30 cellular contexts compared by ENCODE assay signal in the genomic region with DNA sequence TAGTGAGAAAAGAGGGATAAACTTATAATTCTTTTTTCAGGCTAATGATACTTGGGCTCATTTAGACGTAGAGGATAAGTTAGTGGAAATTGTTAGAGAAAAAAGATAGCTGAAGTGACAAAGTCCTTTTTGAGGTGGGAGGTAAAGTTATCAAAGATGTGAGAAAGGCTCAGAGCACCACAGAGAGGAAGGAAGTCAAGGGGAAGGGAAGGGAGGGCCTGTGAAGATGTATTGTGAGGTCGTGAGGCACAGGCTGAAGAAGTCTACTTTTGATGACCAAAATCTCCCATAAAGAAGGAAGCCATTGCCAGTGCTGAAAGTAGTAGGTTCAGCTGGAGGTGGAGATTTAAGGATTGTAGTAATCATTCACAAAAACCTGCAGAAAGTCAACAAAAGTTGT. TPM values are rescaled to one million over a fixed set of nuclear protein-coding genes. Genes with fewer than 3 reads are reported as not detected.
DNase-seq lines count a peak whose midpoint lies in the region; ATAC-seq and TF ChIP-seq lines count a peak whose summit lies in the region.
"Had no signal": no experiment of that assay in that cellular context is flagged by ENCODE, and none has a peak within 500 bp of the region (broad histone marks: within the 10 kb centered on the region; RNA-seq: fewer than 3 reads in every experiment).

No MANE protein-coding gene starts in this region.

- no peaks in the 10 kb centered on the region for H3K27me3 ChIP-seq in upper lobe of right lung
- H3K27me3 ChIP-seq: esophagus squamous epithelium, gastrocnemius medialis, right lobe of liver had no signal

- peak overlapping the region; percentile 1 for H3K4me3 Mint-ChIP-seq in activated naive CD8-positive, alpha-beta T cell
- no peak overlapping the region for H3K4me3 Mint-ChIP-seq in activated naive CD8-positive, alpha-beta T cell treated with anti-CD3 and anti-CD28 coated beads, Interleukin-2, amount 50 U/mL, for 24 hours
- H3K4me3 Mint-ChIP-seq in central memory CD8-positive, alpha-beta T cell = peak overlapping the region; percentile 42
- H3K4me3 Mint-ChIP-seq: dendritic cell treated with granulocyte-macrophage colony-stimulating factor and Interleukin-4, amounts not matched to agents 40 ng/mL and 50 ng/mL, for 4 days; H9; IgD-negative memory B cell; stimulated activated naive B cell treated with anti-CD40 and anti-IgM and Interleukin-4, amounts not matched to agents 10 μg/mL and 1 μg/mL and 100 μg/mL, for 72 hours had no signal

- TF ChIP-seq CTCF in upper lobe of right lung (IDR thresholded peaks at IDR 0.05) = no peak

- no peak overlapping the region for H3K4me3 ChIP-seq in upper lobe of right lung
- H3K4me3 ChIP-seq: esophagus squamous epithelium, gastrocnemius medialis, PC-9, right lobe of liver had no signal

- intact Hi-C loops in upper lobe of right lung (cut with DNase I) = no loop called here

- no peaks in the 10 kb centered on the region; the same call in 1 of the 2 replicates for H3K36me3 ChIP-seq in KOPT-K1 (ENCODE audit: insufficient read depth, low read length)
- no peaks in the 10 kb centered on the region for H3K36me3 ChIP-seq in upper lobe of right lung
- H3K36me3 ChIP-seq: esophagus squamous epithelium, gastrocnemius medialis, right lobe of liver had no signal

- H3K4me1 ChIP-seq in upper lobe of right lung = no peaks in the 10 kb centered on the region
- H3K4me1 ChIP-seq: esophagus squamous epithelium, gastrocnemius medialis, right lobe of liver had no signal

- H3K27ac Mint-ChIP-seq in activated naive CD8-positive, alpha-beta T cell = peak overlapping the region; percentile 31
- H3K27ac Mint-ChIP-seq in activated naive CD8-positive, alpha-beta T cell treated with anti-CD3 and anti-CD28 coated beads, Interleukin-2, amount 50 U/mL, for 24 hours = no peak overlapping the region
- H3K27ac Mint-ChIP-seq in central memory CD8-positive, alpha-beta T cell (ENCODE audit: low read depth) = peak overlapping the region; percentile 80
- H3K27ac Mint-ChIP-seq: dendritic cell treated with granulocyte-macrophage colony-stimulating factor and Interleukin-4, amounts not matched to agents 40 ng/mL and 50 ng/mL, for 4 days; H9; IgD-negative memory B cell; progenitor cell of endocrine pancreas; stimulated activated naive B cell treated with anti-CD40 and anti-IgM and Interleukin-4, amounts not matched to agents 10 μg/mL and 1 μg/mL and 100 μg/mL, for 72 hours had no signal

- H3K36me3 Mint-ChIP-seq in activated naive CD8-positive, alpha-beta T cell = no peaks in the 10 kb centered on the region
- H3K36me3 Mint-ChIP-seq in activated naive CD8-positive, alpha-beta T cell treated with anti-CD3 and anti-CD28 coated beads, Interleukin-2, amount 50 U/mL, for 24 hours (ENCODE audit: low read depth) = peaks cover 1% of the 10 kb centered on the region
- no peaks in the 10 kb centered on the region for H3K36me3 Mint-ChIP-seq in central memory CD8-positive, alpha-beta T cell (ENCODE audit: insufficient read depth)
- H3K36me3 Mint-ChIP-seq: IgD-negative memory B cell; stimulated activated naive B cell treated with anti-CD40 and anti-IgM and Interleukin-4, amounts not matched to agents 10 μg/mL and 1 μg/mL and 100 μg/mL, for 72 hours had no signal

- peaks cover 44% of the 10 kb centered on the region for H3K9me3 ChIP-seq in KOPT-K1 (ENCODE audit: insufficient read depth, low read length, poor library complexity, severe bottlenecking)
- H3K9me3 ChIP-seq in upper lobe of right lung = no peaks in the 10 kb centered on the region
- H3K9me3 ChIP-seq: esophagus squamous epithelium, gastrocnemius medialis, right lobe of liver had no signal

- peaks cover 15% of the 10 kb centered on the region for H3K9me3 Mint-ChIP-seq in activated naive CD8-positive, alpha-beta T cell (ENCODE audit: low read depth)
- peaks cover 7% of the 10 kb centered on the region for H3K9me3 Mint-ChIP-seq in activated naive CD8-positive, alpha-beta T cell treated with anti-CD3 and anti-CD28 coated beads, Interleukin-2, amount 50 U/mL, for 24 hours
- H3K9me3 Mint-ChIP-seq in central memory CD8-positive, alpha-beta T cell = peaks cover 16% of the 10 kb centered on the region
- H3K9me3 Mint-ChIP-seq: dendritic cell treated with granulocyte-macrophage colony-stimulating factor and Interleukin-4, amounts not matched to agents 40 ng/mL and 50 ng/mL, for 4 days had no signal

- no peaks in the 10 kb centered on the region for H3K27me3 Mint-ChIP-seq in activated naive CD8-positive, alpha-beta T cell
- no peaks in the 10 kb centered on the region for H3K27me3 Mint-ChIP-seq in activated naive CD8-positive, alpha-beta T cell treated with anti-CD3 and anti-CD28 coated beads, Interleukin-2, amount 50 U/mL, for 24 hours
- H3K27me3 Mint-ChIP-seq in central memory CD8-positive, alpha-beta T cell = no peaks in the 10 kb centered on the region
- H3K27me3 Mint-ChIP-seq: dendritic cell treated with granulocyte-macrophage colony-stimulating factor and Interleukin-4, amounts not matched to agents 40 ng/mL and 50 ng/mL, for 4 days had no signal

- DNase-seq in activated naive CD8-positive, alpha-beta T cell treated with anti-CD3 and anti-CD28 coated beads, Interleukin-2, amount 50 U/mL, for 24 hours = no peak
- DNase-seq in central memory CD8-positive, alpha-beta T cell (ENCODE audit: low spot score in 2 of 2) = peak in 1 of 2 donors; percentile 30
- DNase-seq in upper lobe of right lung = no peak
- DNase-seq in hippocampal formation (lab: John Stamatoyannopoulos, UW) = no peak
- DNase-seq: activated CD4-positive, alpha-beta T cell treated with anti-CD3 and anti-CD28 coated beads, Interleukin-2, amount 50 U/mL, for 4 hours; activated naive CD4-positive, alpha-beta T cell treated with Interleukin-2 at 50 U/mL for 16 hours; DMS153; esophagus squamous epithelium; gastrocnemius medialis; GDM1; H9; hypothalamus; NCI-H1105 treated with DMSO at 0.1 percent for 48 hours; NCI-H2029; NCI-H526; NK-92 treated with Interleukin-12 subunit alpha and Interleukin-12 subunit beta, amount 100 ng/mL, for 24 hours; PC-9; right lobe of liver; SHP77; stimulated activated CD4-positive, alpha-beta T cell treated with anti-CD3 and anti-CD28 coated beads, Interleukin-4, amount 100 ng/mL, for 4 hours; stimulated activated naive B cell treated with anti-CD40 and anti-IgM and Interleukin-4, amounts not matched to agents 10 μg/mL and 1 μg/mL and 100 μg/mL, for 72 hours; T-helper 9 cell had no signal

- H3K27ac ChIP-seq in KOPT-K1 (ENCODE audit: low read depth, low read length, poor library complexity, severe bottlenecking) = peak overlapping the region; percentile 70
- H3K27ac ChIP-seq in upper lobe of right lung = no peak overlapping the region
- H3K27ac ChIP-seq: esophagus squamous epithelium, gastrocnemius medialis, PC-9, right lobe of liver had no signal

- ATAC-seq in activated naive CD8-positive, alpha-beta T cell treated with anti-CD3 and anti-CD28 coated beads, Interleukin-2, amount 50 U/mL, for 24 hours = no peak
- peak; percentile 97 for ATAC-seq in central memory CD8-positive, alpha-beta T cell (replicated peaks; ENCODE audit: extremely low read depth, poor library complexity, severe bottlenecking)
- ATAC-seq in upper lobe of right lung (peak; percentile 31), GM18909 (IDR thresholded peaks at IDR 0.05; ENCODE audit: poor library complexity, unreplicated experiment) (no peak)
- ATAC-seq: gastrocnemius medialis; stimulated activated naive B cell treated with anti-CD40 and anti-IgM and Interleukin-4, amounts not matched to agents 10 μg/mL and 1 μg/mL and 100 μg/mL, for 72 hours had no signal

- H3K4me1 Mint-ChIP-seq in activated naive CD8-positive, alpha-beta T cell (ENCODE audit: low read depth) = peaks cover 19% of the 10 kb centered on the region
- peaks cover 17% of the 10 kb centered on the region for H3K4me1 Mint-ChIP-seq in activated naive CD8-positive, alpha-beta T cell treated with anti-CD3 and anti-CD28 coated beads, Interleukin-2, amount 50 U/mL, for 24 hours
- H3K4me1 Mint-ChIP-seq in central memory CD8-positive, alpha-beta T cell = peaks cover 37% of the 10 kb centered on the region

RNA-seq across cellular contexts. Expression of a gene that starts 19.4 kb away (rescaled TPM):
- total RNA-seq in upper lobe of right lung = 1.6 TPM
- total RNA-seq: astrocyte, H9, MCF 10A, PC-9, progenitor cell of endocrine pancreas had no signal

Comparison
In these comparisons a context has a peak if more than half of its experiments do, and no peak if none do; other contexts are left out.
1. ATAC-seq: peak in central memory CD8-positive, alpha-beta T cell (single experiment) and upper lobe of right lung (single experiment); none in activated naive CD8-positive, alpha-beta T cell treated with anti-CD3 and anti-CD28 coated beads, Interleukin-2, amount 50 U/mL, for 24 hours (single experiment) and GM18909 (single experiment).